Comparison of ENCODE assay signal across 8 cellular contexts in genomic region chr17:67366193-67367157, GRCh38. TPM values are rescaled to one million over a fixed set of nuclear protein-coding genes. Genes with fewer than 3 reads are reported as not detected.
DNase-seq lines count a peak whose midpoint lies in the region; ATAC-seq and TF ChIP-seq lines count a peak whose summit lies in the region.

Gene PSMD12 (minus strand): TSS chr17:67366577. CDS start chr17:67366519, 58 bp downstream.

- DNase-seq in CD4-positive, CD25-positive, alpha-beta regulatory T cell = peak; percentile 89 to 94 (median 93)
- DNase-seq in NCI-H748 treated with DMSO at 0.1 percent for 48 hours (lab: John Stamatoyannopoulos, UW) (peak; percentile 62), dorsolateral prefrontal cortex (peak; percentile 88 to 96 (median 94)), lower leg skin (ENCODE audit: low spot score in 2 of 2) (peak; percentile 89 to 98)
- peak; percentile 97 for DNase-seq in activated CD4-positive, alpha-beta T cell treated with anti-CD3 and anti-CD28 coated beads, Interleukin-2, amount 50 U/mL, for 48 hours
- peak; percentile 91 to 94 for DNase-seq in stimulated activated CD4-positive, alpha-beta T cell treated with anti-CD3 and anti-CD28 coated beads, Interleukin-4, amount 100 ng/mL, for 48 hours (ENCODE audit: low read depth in 2 of 2)

- H3K4me1 Mint-ChIP-seq in CD4-positive, CD25-positive, alpha-beta regulatory T cell = peaks cover 27 to 52% (median 40%) of the 10 kb centered on the region in 4 donors

- H3K27ac ChIP-seq in CD4-positive, CD25-positive, alpha-beta regulatory T cell (ENCODE audit: insufficient read depth, low read length, poor library complexity, severe bottlenecking) = peak within 1 kb of the TSS; percentile 88
- H3K27ac ChIP-seq in dorsolateral prefrontal cortex = peak within 1 kb of the TSS; percentile 60 to 96 (median 88)

- H3K36me3 ChIP-seq in CD4-positive, CD25-positive, alpha-beta regulatory T cell (ENCODE audit: control insufficient read depth, insufficient read depth, low read length) = peaks cover 6% of the 10 kb centered on the region

- ATAC-seq in CD4-positive, CD25-positive, alpha-beta regulatory T cell (ENCODE audit: low read depth in 2 of 2) = peak; percentile 97 to 98
- ATAC-seq in GM19395 (IDR thresholded peaks at IDR 0.05; ENCODE audit: unreplicated experiment) (peak; percentile 87), HG03521 (IDR thresholded peaks at IDR 0.05; ENCODE audit: unreplicated experiment) (peak; percentile 86)

- WGBS in lower leg skin, 2 donors = 1 to 2% methylated on average over 37 to 43 of the region's 55 CpGs

- TF ChIP-seq CTCF in dorsolateral prefrontal cortex (IDR thresholded peaks at IDR 0.05 in 54 of 56, conservative IDR thresholded peaks at IDR 0.05 in 2 of 56; ENCODE audit: low read depth in 1 of 56, partially characterized antibody in 56 of 56) (peak in 49 of 56 donors; percentile 10 to 67 (median 39)), lower leg skin (IDR thresholded peaks at IDR 0.05) (peak in 1 of 3 donors; percentile 25)

- no peaks in the 10 kb centered on the region for H3K27me3 ChIP-seq in CD4-positive, CD25-positive, alpha-beta regulatory T cell (ENCODE audit: control insufficient read depth, insufficient read depth, low read length)
- H3K27me3 ChIP-seq in dorsolateral prefrontal cortex = no peaks in the 10 kb centered on the region

- intact Hi-C loops in dorsolateral prefrontal cortex (cut with DNase I) (loop anchor here (5.0 to 10.0 kb wide), 3 partner anchors 122 to 458 kb away; partner anchors contain the start of genes HELZ (in 2 of the 2), BPTF (in 1 of the 2) and NOL11 (in 1 of the 2)), lower leg skin (cut with DNase I; ENCODE audit: low total_unique reads) (no loop called here)

- no peaks in the 10 kb centered on the region for H3K27me3 Mint-ChIP-seq in CD4-positive, CD25-positive, alpha-beta regulatory T cell

- H3K4me3 ChIP-seq in CD4-positive, CD25-positive, alpha-beta regulatory T cell (ENCODE audit: low read depth, low read length) = peak within 1 kb of the TSS; percentile 92
- H3K4me3 ChIP-seq in dorsolateral prefrontal cortex = peak within 1 kb of the TSS; percentile 62 to 100 (median 92)
- peak within 1 kb of the TSS; percentile 87 for H3K4me3 ChIP-seq in lower leg skin (ENCODE audit: low read depth, poor library complexity, severe bottlenecking)

- peaks cover 41% of the 10 kb centered on the region for H3K4me1 ChIP-seq in CD4-positive, CD25-positive, alpha-beta regulatory T cell (ENCODE audit: control insufficient read depth, insufficient read depth, low read length, poor library complexity, severe bottlenecking)

- peak within 1 kb of the TSS; percentile 93 to 97 (median 94) for H3K27ac Mint-ChIP-seq in CD4-positive, CD25-positive, alpha-beta regulatory T cell

- no peak for TF ChIP-seq POLR2A in lower leg skin (IDR thresholded peaks at IDR 0.05)

- peak within 1 kb of the TSS; percentile 95 to 97 (median 95) for H3K4me3 Mint-ChIP-seq in CD4-positive, CD25-positive, alpha-beta regulatory T cell

- peaks cover 12% of the 10 kb centered on the region for H3K36me3 Mint-ChIP-seq in CD4-positive, CD25-positive, alpha-beta regulatory T cell

- no peaks in the 10 kb centered on the region for H3K9me3 ChIP-seq in CD4-positive, CD25-positive, alpha-beta regulatory T cell (ENCODE audit: control insufficient read depth in 2 of 2, low read length in 2 of 2)

- H3K9me3 Mint-ChIP-seq in CD4-positive, CD25-positive, alpha-beta regulatory T cell = no peaks in the 10 kb centered on the region

RNA-seq across cellular contexts. Expression of gene PSMD12, which starts in this region (rescaled TPM):
- total RNA-seq in CD4-positive, CD25-positive, alpha-beta regulatory T cell = 44.2 TPM
- polyA plus RNA-seq in CD4-positive, CD25-positive, alpha-beta regulatory T cell = 10 to 100 TPM; 31.7 to 42.7 (median 37.0) TPM
- total RNA-seq in dorsolateral prefrontal cortex (10 to 100 TPM; 32.9 to 84.7 (median 64.1) TPM), lower leg skin (10 to 100 TPM; 17.0 to 18.3 (median 18.1) TPM)

Comparison
In these comparisons a context has a peak if more than half of its experiments do, and no peak if none do; other contexts are left out.
1. Peak in every context shown above with its lines: DNase-seq, ATAC-seq, H3K4me3 ChIP-seq and H3K27ac ChIP-seq.